Comparison of ENCODE assay signal across 8 cellular contexts in the genomic region with DNA sequence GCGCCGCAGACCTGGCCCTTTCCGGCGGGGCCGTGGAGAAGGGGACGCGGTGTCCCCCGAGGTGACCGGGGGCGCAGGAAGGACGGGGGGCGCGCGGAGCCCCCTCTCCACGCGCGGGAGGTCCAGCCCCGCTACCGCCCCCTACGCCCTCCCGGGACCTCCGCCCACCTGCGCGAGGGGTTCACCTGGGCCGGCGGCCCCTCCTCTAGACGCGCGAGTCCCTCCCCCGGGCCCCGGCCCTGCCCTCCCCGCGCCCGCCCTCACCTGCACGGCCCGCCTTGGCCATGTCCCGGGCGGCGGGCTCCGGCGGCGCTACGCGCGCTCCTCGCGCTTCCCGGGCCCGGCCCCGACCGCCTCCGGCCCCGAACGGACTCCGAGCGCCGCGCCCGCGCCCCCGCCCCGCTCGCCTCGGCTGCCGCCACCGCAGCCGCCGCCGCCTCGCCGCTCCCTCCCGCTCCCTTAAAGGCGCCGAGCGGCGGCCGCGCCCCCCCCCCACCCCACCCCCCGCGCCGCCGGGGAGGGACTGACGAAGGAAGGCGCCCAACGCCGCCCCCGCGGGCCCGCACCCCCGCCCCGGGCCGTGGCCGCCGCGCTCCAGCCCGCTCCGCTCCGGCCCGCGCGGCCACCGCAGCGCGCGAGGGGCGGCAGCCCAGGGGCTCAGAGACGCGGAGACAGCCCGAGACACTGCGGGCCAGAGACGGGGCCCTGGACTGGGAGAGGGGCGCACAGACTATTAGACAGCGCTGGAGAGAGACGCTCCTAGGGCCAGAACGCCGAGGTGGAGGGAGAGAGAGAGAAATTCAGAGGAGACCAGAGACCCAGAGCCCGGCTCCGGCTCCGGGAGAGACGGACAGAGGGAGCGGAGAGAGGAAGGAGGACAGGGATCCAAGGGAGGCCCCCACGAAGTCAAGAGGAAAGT. TPM values are rescaled to one million over a fixed set of nuclear protein-coding genes. Genes with fewer than 3 reads are reported as not detected.
DNase-seq lines count a peak whose midpoint lies in the region; ATAC-seq and TF ChIP-seq lines count a peak whose summit lies in the region.

Gene PITPNM3, minus strand, starts transcription at position 435 of the 919 bp plus-strand sequence. Its CDS starts 149 bp downstream, at position 286.

- H3K4me3 ChIP-seq in fibroblast of pulmonary artery (replicated peaks; ENCODE audit: low read depth, low read length) = peak within 1 kb of the TSS; percentile 43

- CTCF ChIA-PET in Calu3 (lab: Charles Lee) (interaction anchor here (1.2 kb wide), 1 partner anchor 30 kb away, joined by 3 read pairs; no protein-coding TSS in a partner anchor), GM10248 (lab: Yijun Ruan, JAX) (no interaction called here)

- peaks cover 14% of the 10 kb centered on the region for H3K27me3 Mint-ChIP-seq in Calu3 (ENCODE audit: unreplicated experiment)
- H3K27me3 Mint-ChIP-seq in osteocyte (ENCODE audit: unreplicated experiment) = peaks cover 26% of the 10 kb centered on the region

- ATAC-seq in SK-N-SH treated with all-trans-retinoic acid at 6 μM for 48 hours (peak; percentile 9; the same call in 1 of the 3 replicates), HG02884 (IDR thresholded peaks at IDR 0.05; ENCODE audit: unreplicated experiment) (no peak), GM21576 (IDR thresholded peaks at IDR 0.05; ENCODE audit: unreplicated experiment) (no peak), HG03159 (IDR thresholded peaks at IDR 0.05; ENCODE audit: unreplicated experiment) (no peak)

- POLR2A ChIA-PET in GM10248 (lab: Yijun Ruan, JAX) = no interaction called here

- H3K36me3 Mint-ChIP-seq in Calu3 (ENCODE audit: insufficient read depth, unreplicated experiment) (peaks cover 30% of the 10 kb centered on the region), osteocyte (ENCODE audit: unreplicated experiment) (no peaks in the 10 kb centered on the region)

- peak within 1 kb of the TSS; percentile 79 for H3K4me3 Mint-ChIP-seq in Calu3 (ENCODE audit: low read depth, unreplicated experiment)
- peak within 1 kb of the TSS; percentile 77 for H3K4me3 Mint-ChIP-seq in osteocyte (ENCODE audit: unreplicated experiment)

- H3K27ac Mint-ChIP-seq in Calu3 (ENCODE audit: unreplicated experiment) = peak within 1 kb of the TSS; percentile 94
- no peak within 1 kb of the TSS for H3K27ac Mint-ChIP-seq in osteocyte (ENCODE audit: unreplicated experiment)

- intact Hi-C loops in Calu3 (cut with micrococcal nuclease; ENCODE audit: unreplicated experiment) = loop anchor here (5.0 kb wide), 1 partner anchor 36 kb away; no protein-coding TSS in a partner anchor

- H3K4me1 Mint-ChIP-seq in Calu3 (ENCODE audit: low read depth, unreplicated experiment) (peaks cover 29% of the 10 kb centered on the region), osteocyte (ENCODE audit: unreplicated experiment) (peaks cover 15% of the 10 kb centered on the region)

- DNase-seq in Calu3 = peak; percentile 39
- DNase-seq in fibroblast of pulmonary artery (ENCODE audit: low read depth) = no peak
- no peak for DNase-seq in osteocyte (ENCODE audit: extremely low spot score, unreplicated experiment)
- DNase-seq in GM10248 (ENCODE audit: extremely low spot score) = no peak

- BruUV-seq in Calu3 (replicated peaks; lab: Mats Ljungman, UMichigan) = no TSS peak

- TF ChIP-seq CTCF in Calu3 (IDR thresholded peaks at IDR 0.05; ENCODE audit: unreplicated experiment) = no peak
- TF ChIP-seq CTCF in fibroblast of pulmonary artery (IDR thresholded peaks at IDR 0.05; ENCODE audit: low read length, missing control alignments) = no peak
- no peak for TF ChIP-seq CTCF in osteocyte (IDR thresholded peaks at IDR 0.05)
- no peak for TF ChIP-seq CTCF in GM10248 (IDR thresholded peaks at IDR 0.05; ENCODE audit: control extremely low read depth, extremely low read depth, low read depth, missing control alignments)

- no peaks in the 10 kb centered on the region for H3K9me3 Mint-ChIP-seq in Calu3 (ENCODE audit: low read depth, unreplicated experiment)
- H3K9me3 Mint-ChIP-seq in osteocyte (ENCODE audit: unreplicated experiment) = no peaks in the 10 kb centered on the region

TF ChIP-seq in SK-N-SH treated with all-trans-retinoic acid at 6 μM for 48 hours, 23 proteins besides CTCF, POLR2A, EP300 and RAD21:
- TF ChIP-seq ZFP30 (CRISPR knock-in tag; IDR thresholded peaks at IDR 0.05) = peak; percentile 36; the same call in 1 of the 2 replicates
- TF ChIP-seq ESRRG (CRISPR knock-in tag; IDR thresholded peaks at IDR 0.05) = no peak

RNA-seq across cellular contexts. Expression of gene PITPNM3, which starts in this region (rescaled TPM):
- 10.3 and 10.7 TPM in 2 replicates for total RNA-seq in Calu3 (2022)
- total RNA-seq in osteocyte = 0.78 and 0.94 TPM in 2 replicates
